ENCODE assay signal across 11 cellular contexts in the genomic region with DNA sequence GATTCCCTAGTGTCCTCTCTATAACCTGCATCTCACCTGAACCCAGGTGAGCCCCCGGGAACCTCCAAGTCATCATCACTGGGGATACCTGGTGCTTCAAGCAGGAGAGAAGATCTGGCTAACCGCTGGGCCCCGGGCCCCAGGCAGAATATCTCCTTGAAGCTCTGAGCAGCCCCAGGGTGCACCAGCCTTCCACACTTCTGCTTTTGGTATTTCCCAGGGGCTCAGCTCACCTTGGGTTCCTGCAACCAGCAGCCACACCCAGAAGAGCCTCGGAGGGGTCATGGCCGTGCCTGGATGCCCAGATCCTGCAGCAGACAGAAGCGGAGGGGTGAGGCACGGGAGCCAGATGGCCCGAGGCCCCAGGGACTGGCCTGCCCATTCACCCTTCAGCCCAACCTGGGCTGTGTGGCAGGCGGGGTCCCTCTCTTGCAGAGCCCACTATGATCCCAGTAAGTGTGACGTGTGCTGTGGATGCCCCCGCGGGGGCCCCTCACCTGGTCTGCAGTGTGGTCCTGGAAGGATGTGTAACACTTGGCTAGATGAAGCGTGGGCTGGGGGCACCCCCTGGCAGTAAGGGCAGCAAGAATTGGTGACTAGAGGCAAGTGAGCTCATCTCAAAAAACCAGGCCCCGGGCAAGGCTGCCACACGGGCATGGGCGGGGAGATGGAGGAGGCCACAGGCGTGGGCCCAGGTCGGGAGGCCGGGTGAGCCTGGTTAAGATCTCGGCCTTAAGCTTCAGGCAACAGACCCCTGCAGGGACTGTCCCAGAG. TPM values are rescaled to one million over a fixed set of nuclear protein-coding genes. Genes with fewer than 3 reads are reported as not detected.
DNase-seq lines count a peak whose midpoint lies in the region; ATAC-seq and TF ChIP-seq lines count a peak whose summit lies in the region.
"Had no signal": no experiment of that assay in that cellular context is flagged by ENCODE, and none has a peak within 500 bp of the region (broad histone marks: within the 10 kb centered on the region; RNA-seq: fewer than 3 reads in every experiment).

No MANE protein-coding gene starts in this region.

- peaks cover 17% of the 10 kb centered on the region for H3K36me3 Mint-ChIP-seq in activated CD4-positive, alpha-beta T cell treated with anti-CD3 and anti-CD28 coated beads, Interleukin-2, amount 10 ng/mL, durations not matched to agents 24 days and 14 days (ENCODE audit: low read depth)
- peaks cover 22% of the 10 kb centered on the region for H3K36me3 Mint-ChIP-seq in activated CD8-positive, alpha-beta T cell treated with anti-CD3 and anti-CD28 coated beads, Interleukin-2, amount 10 ng/mL, durations not matched to agents 7 days and 5 days (ENCODE audit: low read depth)
- no peaks in the 10 kb centered on the region for H3K36me3 Mint-ChIP-seq in glutamatergic neuron (ENCODE audit: unreplicated experiment)

- CTCF ChIA-PET in activated CD8-positive, alpha-beta T cell treated with anti-CD3 and anti-CD28 coated beads, Interleukin-2, amount 10 ng/mL, durations not matched to agents 7 days and 5 days (lab: Charles Lee) = interaction anchor here (1.1 kb wide), 1 partner anchor 111 kb away, joined by 4 read pairs; no protein-coding TSS in a partner anchor

- peak overlapping the region; percentile 65 for H3K27ac Mint-ChIP-seq in activated CD4-positive, alpha-beta T cell treated with anti-CD3 and anti-CD28 coated beads, Interleukin-2, amount 10 ng/mL, durations not matched to agents 24 days and 14 days
- H3K27ac Mint-ChIP-seq in activated CD8-positive, alpha-beta T cell treated with anti-CD3 and anti-CD28 coated beads, Interleukin-2, amount 10 ng/mL, durations not matched to agents 7 days and 5 days = peak overlapping the region; percentile 66
- H3K27ac Mint-ChIP-seq in glutamatergic neuron (ENCODE audit: unreplicated experiment) = no peak overlapping the region

- intact Hi-C loops in activated CD4-positive, alpha-beta T cell treated with anti-CD3 and anti-CD28 coated beads, Interleukin-2, amount 10 ng/mL, durations not matched to agents 24 days and 14 days (cut with micrococcal nuclease) = no loop called here

- peak overlapping the region; percentile 17 for H3K27ac ChIP-seq in substantia nigra (ENCODE audit: low read depth, low read length, poor library complexity, severe bottlenecking)

- ATAC-seq in activated CD8-positive, alpha-beta T cell treated with anti-CD3 and anti-CD28 coated beads, Interleukin-2, amount 10 ng/mL, durations not matched to agents 7 days and 5 days = no peak
- no peak for ATAC-seq in HG02642 (IDR thresholded peaks at IDR 0.05; ENCODE audit: poor library complexity, unreplicated experiment)

- POLR2A ChIA-PET in activated CD8-positive, alpha-beta T cell treated with anti-CD3 and anti-CD28 coated beads, Interleukin-2, amount 10 ng/mL, durations not matched to agents 7 days and 5 days (lab: Charles Lee) = interaction anchor here (1.0 kb wide), 1 partner anchor 136 kb away, joined by 4 read pairs; no protein-coding TSS in a partner anchor

- no peak for DNase-seq in activated CD4-positive, alpha-beta T cell treated with anti-CD3 and anti-CD28 coated beads, Interleukin-2, amount 10 ng/mL, durations not matched to agents 24 days and 14 days
- no peak for DNase-seq in activated CD4-positive, alpha-beta T cell treated with anti-CD3 and anti-CD28 coated beads for 4 hours
- DNase-seq in activated CD8-positive, alpha-beta T cell treated with anti-CD3 and anti-CD28 coated beads, Interleukin-2, amount 10 ng/mL, durations not matched to agents 7 days and 5 days = no peak
- no peak for DNase-seq in glutamatergic neuron
- no peak for DNase-seq in substantia nigra (lab: John Stamatoyannopoulos, UW)
- DNase-seq in GM03348 (ENCODE audit: low spot score) = no peak
- no peak for DNase-seq in activated effector memory CD4-positive, alpha-beta T cell treated with Interleukin-2 at 50 U/mL for 16 hours
- DNase-seq: cerebellar nuclear complex, EL, mesendoderm had no signal

- H3K27me3 Mint-ChIP-seq in activated CD4-positive, alpha-beta T cell treated with anti-CD3 and anti-CD28 coated beads, Interleukin-2, amount 10 ng/mL, durations not matched to agents 24 days and 14 days = no peaks in the 10 kb centered on the region
- H3K27me3 Mint-ChIP-seq in activated CD8-positive, alpha-beta T cell treated with anti-CD3 and anti-CD28 coated beads, Interleukin-2, amount 10 ng/mL, durations not matched to agents 7 days and 5 days (ENCODE audit: low read depth) = no peaks in the 10 kb centered on the region
- peaks cover 12% of the 10 kb centered on the region for H3K27me3 Mint-ChIP-seq in glutamatergic neuron (ENCODE audit: unreplicated experiment)

- no peak for TF ChIP-seq CTCF in glutamatergic neuron (IDR thresholded peaks at IDR 0.05; ENCODE audit: partially characterized antibody, unreplicated experiment)

- no peaks in the 10 kb centered on the region for H3K9me3 Mint-ChIP-seq in activated CD4-positive, alpha-beta T cell treated with anti-CD3 and anti-CD28 coated beads, Interleukin-2, amount 10 ng/mL, durations not matched to agents 24 days and 14 days
- H3K9me3 Mint-ChIP-seq in activated CD8-positive, alpha-beta T cell treated with anti-CD3 and anti-CD28 coated beads, Interleukin-2, amount 10 ng/mL, durations not matched to agents 7 days and 5 days (ENCODE audit: insufficient read depth) = no peaks in the 10 kb centered on the region
- peaks cover 5% of the 10 kb centered on the region for H3K9me3 Mint-ChIP-seq in glutamatergic neuron (ENCODE audit: unreplicated experiment)

- H3K4me1 Mint-ChIP-seq in activated CD4-positive, alpha-beta T cell treated with anti-CD3 and anti-CD28 coated beads, Interleukin-2, amount 10 ng/mL, durations not matched to agents 24 days and 14 days = peaks cover 11% of the 10 kb centered on the region
- H3K4me1 Mint-ChIP-seq in activated CD8-positive, alpha-beta T cell treated with anti-CD3 and anti-CD28 coated beads, Interleukin-2, amount 10 ng/mL, durations not matched to agents 7 days and 5 days (ENCODE audit: low read depth) = peaks cover 30% of the 10 kb centered on the region
- H3K4me1 Mint-ChIP-seq in glutamatergic neuron (ENCODE audit: low read depth, unreplicated experiment) = peaks cover 17% of the 10 kb centered on the region

- peak overlapping the region; percentile 82 for H3K4me3 Mint-ChIP-seq in activated CD4-positive, alpha-beta T cell treated with anti-CD3 and anti-CD28 coated beads, Interleukin-2, amount 10 ng/mL, durations not matched to agents 24 days and 14 days
- H3K4me3 Mint-ChIP-seq in activated CD8-positive, alpha-beta T cell treated with anti-CD3 and anti-CD28 coated beads, Interleukin-2, amount 10 ng/mL, durations not matched to agents 7 days and 5 days = peak overlapping the region; percentile 79
- H3K4me3 Mint-ChIP-seq in glutamatergic neuron (ENCODE audit: unreplicated experiment) = peak overlapping the region; percentile 25

RNA-seq across cellular contexts. Expression of a gene that starts 2.6 kb away (rescaled TPM):
- total RNA-seq in activated CD4-positive, alpha-beta T cell treated with anti-CD3 and anti-CD28 coated beads, Interleukin-2, amount 10 ng/mL, durations not matched to agents 24 days and 14 days = 73.3 and 74.2 TPM in 2 replicates
- 100 to 1,000 TPM; 172 to 181 TPM for total RNA-seq in activated CD8-positive, alpha-beta T cell treated with anti-CD3 and anti-CD28 coated beads, Interleukin-2, amount 10 ng/mL, durations not matched to agents 7 days and 5 days
- 30.3 TPM for total RNA-seq in glutamatergic neuron (ENCODE audit: unreplicated experiment)

RNA-seq across cellular contexts. Expression of a gene that starts 32.5 kb away (rescaled TPM):
- 62.4 and 70.5 TPM in 2 replicates for total RNA-seq in activated CD4-positive, alpha-beta T cell treated with anti-CD3 and anti-CD28 coated beads, Interleukin-2, amount 10 ng/mL, durations not matched to agents 24 days and 14 days
- total RNA-seq in activated CD8-positive, alpha-beta T cell treated with anti-CD3 and anti-CD28 coated beads, Interleukin-2, amount 10 ng/mL, durations not matched to agents 7 days and 5 days = 10 to 100 TPM; 74.4 to 78.5 TPM
- 33.3 TPM for total RNA-seq in glutamatergic neuron (ENCODE audit: unreplicated experiment)

RNA-seq across cellular contexts. Expression of a gene that starts 46.9 kb away (rescaled TPM):
- not detected in 2 replicates for total RNA-seq in activated CD4-positive, alpha-beta T cell treated with anti-CD3 and anti-CD28 coated beads, Interleukin-2, amount 10 ng/mL, durations not matched to agents 24 days and 14 days
- total RNA-seq in activated CD8-positive, alpha-beta T cell treated with anti-CD3 and anti-CD28 coated beads, Interleukin-2, amount 10 ng/mL, durations not matched to agents 7 days and 5 days = not detected
- 0.15 TPM for total RNA-seq in glutamatergic neuron (ENCODE audit: unreplicated experiment)

RNA-seq across cellular contexts. Expression of a gene that starts 51.9 kb away (rescaled TPM):
- 0.54 and 0.64 TPM in 2 replicates for total RNA-seq in activated CD4-positive, alpha-beta T cell treated with anti-CD3 and anti-CD28 coated beads, Interleukin-2, amount 10 ng/mL, durations not matched to agents 24 days and 14 days
- 1 to 10 TPM; 3.6 to 3.8 TPM for total RNA-seq in activated CD8-positive, alpha-beta T cell treated with anti-CD3 and anti-CD28 coated beads, Interleukin-2, amount 10 ng/mL, durations not matched to agents 7 days and 5 days
- total RNA-seq in glutamatergic neuron (ENCODE audit: unreplicated experiment) = 121 TPM

Comparison
In these comparisons a context has a peak if more than half of its experiments do, and no peak if none do; other contexts are left out.
1. H3K4me3 Mint-ChIP-seq: peak in every context shown above with its lines; median percentile 82 in activated CD4-positive, alpha-beta T cell treated with anti-CD3 and anti-CD28 coated beads, Interleukin-2, amount 10 ng/mL, durations not matched to agents 24 days and 14 days; 79 in activated CD8-positive, alpha-beta T cell treated with anti-CD3 and anti-CD28 coated beads, Interleukin-2, amount 10 ng/mL, durations not matched to agents 7 days and 5 days; 25 in glutamatergic neuron.